ENCODE assay signal across 19 cellular contexts in the genomic region with DNA sequence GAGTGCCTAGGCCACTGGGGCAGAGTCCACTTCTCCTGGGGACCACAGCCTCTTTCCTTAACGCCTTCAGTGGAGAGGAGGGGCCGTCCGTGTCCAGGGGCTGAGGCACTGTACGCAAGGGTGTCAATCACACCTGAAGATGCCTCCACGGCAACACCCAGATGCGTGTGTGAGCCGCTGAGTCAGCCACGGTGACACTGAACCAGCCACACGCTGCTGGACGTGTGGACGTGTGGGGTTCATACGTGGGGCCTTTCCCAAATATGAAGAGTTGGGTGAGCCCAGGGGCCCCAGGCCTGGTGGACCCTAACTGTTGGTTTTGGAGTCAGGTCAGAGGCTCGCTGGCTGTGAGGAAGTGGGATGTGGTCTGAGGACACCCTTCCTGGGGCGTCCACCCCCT. TPM values are rescaled to one million over a fixed set of nuclear protein-coding genes. Genes with fewer than 3 reads are reported as not detected.
DNase-seq lines count a peak whose midpoint lies in the region; FAIRE-seq and TF ChIP-seq lines count a peak whose summit lies in the region.
"Had no signal": no experiment of that assay in that cellular context is flagged by ENCODE, and none has a peak within 500 bp of the region (broad histone marks: within the 10 kb centered on the region; RNA-seq: fewer than 3 reads in every experiment).

No MANE protein-coding gene starts in this region.

- H4K91ac ChIP-seq in H1 (replicated peaks; ENCODE audit: insufficient read length, low read length) (no peak overlapping the region), neuronal stem cell (ENCODE audit: low read depth, low read length, poor library complexity) (no peak overlapping the region)

- H3K18ac ChIP-seq in H1 (ENCODE audit: extremely low read depth, low read length), result no peak overlapping the region
- peak overlapping the region; percentile 53 for H3K18ac ChIP-seq in neuronal stem cell (ENCODE audit: low read length)

- no peak for TF ChIP-seq CTCF in H1 (IDR thresholded peaks at IDR 0.05; ENCODE audit: control extremely low read depth in 1 of 3, insufficient read depth in 1 of 3, low read depth in 1 of 3, low read length in 3 of 3)

- H3K27ac ChIP-seq in BLaER1 (no peak overlapping the region), H1 (ENCODE audit: low read depth, low read length) (no peak overlapping the region), neuronal stem cell (replicated peaks; ENCODE audit: low read length) (no peak overlapping the region)
- peak overlapping the region in 2 of 11 experiments; percentile 30 to 36; a peak in 1 of 22 replicates for H3K27ac ChIP-seq in BLaER1 treated with 17β-estradiol and CSF1 and Interleukin-3, amounts not matched to agents 10 nM and 100 nM

- TF ChIP-seq EP300 in H1 (IDR thresholded peaks at IDR 0.05; ENCODE audit: borderline replicate concordance in 1 of 2, low read depth in 2 of 2, low read length in 2 of 2), result no peak

- no peak overlapping the region for H4K5ac ChIP-seq in H1 (ENCODE audit: insufficient read length, low read depth, low read length)

- no peak for TF ChIP-seq RAD21 in H1 (IDR thresholded peaks at IDR 0.05 in 1 of 2, conservative IDR thresholded peaks at IDR 0.05 in 1 of 2; ENCODE audit: low read depth in 2 of 2, low read length in 2 of 2)

- H2BK12ac ChIP-seq in H1 (ENCODE audit: low read depth, low read length) (0 out of 2 replicates have a peak overlapping the region, but pooled peaks have one; percentile 27), neuronal stem cell (ENCODE audit: low read length) (no peak overlapping the region)

- H3K27me3 ChIP-seq in BLaER1, result peaks cover 9% of the 10 kb centered on the region; the same call in 1 of the 2 replicates
- H3K27me3 ChIP-seq in BLaER1 treated with 17β-estradiol and CSF1 and Interleukin-3, amounts not matched to agents 10 nM and 100 nM, result peaks cover 0 to 33% (median 5%) of the 10 kb centered on the region in 11 experiments; a peak in 7 of 22 replicates
- no peaks in the 10 kb centered on the region for H3K27me3 ChIP-seq in H1 (replicated peaks in 1 of 4; ENCODE audit: control insufficient read depth in 3 of 4, extremely low read depth in 1 of 4, insufficient read depth in 3 of 4, low read length in 3 of 4)
- no peaks in the 10 kb centered on the region for H3K27me3 ChIP-seq in neuronal stem cell (ENCODE audit: control insufficient read depth in 3 of 3, insufficient read depth in 3 of 3, low read depth in 1 of 3, low read length in 3 of 3)
- H3K27me3 ChIP-seq: BE2C had no signal

- H3K4me2 ChIP-seq in BLaER1 (peak overlapping the region; percentile 70), H1 (ENCODE audit: insufficient read depth in 1 of 2, low read depth in 2 of 2, low read length in 2 of 2) (no peak overlapping the region), neuronal stem cell (ENCODE audit: insufficient read depth, low read length, poor library complexity, severe bottlenecking) (no peak overlapping the region)
- H3K4me2 ChIP-seq in BLaER1 treated with 17β-estradiol and CSF1 and Interleukin-3, amounts not matched to agents 10 nM and 100 nM, result peak overlapping the region in 8 of 11 experiments; percentile 23 to 80 (median 66); a peak in 15 of 22 replicates

- H3K4me3 ChIP-seq in BLaER1 (no peak overlapping the region), H1 (ENCODE audit: extremely low read depth in 1 of 4, insufficient read depth in 2 of 4, low read depth in 3 of 4, low read length in 4 of 4) (no peak overlapping the region), neuronal stem cell (ENCODE audit: low read length in 2 of 2) (no peak overlapping the region)
- H3K4me3 ChIP-seq in BLaER1 treated with 17β-estradiol and CSF1 and Interleukin-3, amounts not matched to agents 10 nM and 100 nM, result no peak overlapping the region

- TF ChIP-seq POLR2A in H1 (IDR thresholded peaks at IDR 0.05; ENCODE audit: control extremely low read depth in 1 of 2, low read depth in 2 of 2, low read length in 2 of 2), result no peak

- DNase-seq in H1 (ENCODE audit: low read depth in 1 of 2, low spot score in 2 of 2) (no peak), neuronal stem cell (ENCODE audit: low spot score) (no peak), GM19238 (ENCODE audit: insufficient read length, low spot score) (no peak), LoVo (ENCODE audit: low spot score) (no peak), amniotic stem cell (lab: John Stamatoyannopoulos, UW) (no peak)
- DNase-seq: ACHN; CD4-positive, alpha-beta memory T cell; DMS153; DMS79; GDM1; GOT3; H9 had no signal

- peak overlapping the region; percentile 61; the same call in 1 of the 2 replicates for H2BK15ac ChIP-seq in H1 (ENCODE audit: low read length)
- no peak overlapping the region for H2BK15ac ChIP-seq in neuronal stem cell (ENCODE audit: low read length)

- no peak for FAIRE-seq in H1 (lab: Jason Lieb, UNC)
- FAIRE-seq: A204.1, GM12892, GM18507, HepG2 had no signal

- H3K56ac ChIP-seq in H1 (replicated peaks; ENCODE audit: insufficient read length, low read depth, low read length), result no peak overlapping the region

- H3K36me3 ChIP-seq in BLaER1 (peaks cover 3% of the 10 kb centered on the region; the same call in 1 of the 2 replicates), H1 (ENCODE audit: control insufficient read depth in 2 of 4, insufficient read depth in 4 of 4, low read length in 3 of 4) (no peaks in the 10 kb centered on the region), neuronal stem cell (replicated peaks in 1 of 2; ENCODE audit: control insufficient read depth in 2 of 2, insufficient read depth in 2 of 2, low read length in 2 of 2) (no peaks in the 10 kb centered on the region)
- H3K36me3 ChIP-seq in BLaER1 treated with 17β-estradiol and CSF1 and Interleukin-3, amounts not matched to agents 10 nM and 100 nM, result no peaks in the 10 kb centered on the region; a peak in 1 of 22 replicates
- H3K36me3 ChIP-seq: BE2C had no signal

- H3K23ac ChIP-seq in H1 (ENCODE audit: insufficient read length) (no peak overlapping the region), neuronal stem cell (ENCODE audit: low read depth, low read length, poor library complexity) (no peak overlapping the region)

- H2AK5ac ChIP-seq in H1 (ENCODE audit: low read depth, low read length) (no peak overlapping the region), neuronal stem cell (ENCODE audit: low read depth, low read length) (no peak overlapping the region)

- H4K20me1 ChIP-seq in BLaER1, result peaks cover 8% of the 10 kb centered on the region; the same call in 1 of the 2 replicates
- 0 out of 22 replicates have a peak, but pooled peaks cover 0 to 6% (median 0%) of the 10 kb centered on the region in 11 experiments for H4K20me1 ChIP-seq in BLaER1 treated with 17β-estradiol and CSF1 and Interleukin-3, amounts not matched to agents 10 nM and 100 nM
- H4K20me1 ChIP-seq in H1 (replicated peaks in 1 of 2; ENCODE audit: control insufficient read depth in 1 of 2, insufficient read depth in 2 of 2, low read length in 2 of 2), result peaks cover 0 to 2% of the 10 kb centered on the region in 2 experiments

- H3K9me3 ChIP-seq in BLaER1 (peaks cover 42% of the 10 kb centered on the region), H1 (ENCODE audit: insufficient read depth in 2 of 2, low read depth in 1 of 2, low read length in 1 of 2) (peaks cover 6 to 8% of the 10 kb centered on the region in 2 experiments; a peak in 2 of 4 replicates), neuronal stem cell (replicated peaks in 1 of 2; ENCODE audit: control insufficient read depth in 2 of 2, insufficient read depth in 1 of 2, low read depth in 1 of 2, low read length in 2 of 2) (peaks cover 13 to 15% of the 10 kb centered on the region in 2 donors)
- H3K9me3 ChIP-seq in BLaER1 treated with 17β-estradiol and CSF1 and Interleukin-3, amounts not matched to agents 10 nM and 100 nM (replicated peaks in 1 of 11), result peaks cover 41 to 74% (median 54%) of the 10 kb centered on the region in 11 experiments

- no peak overlapping the region for H3K9ac ChIP-seq in BLaER1
- 0 out of 22 replicates have a peak overlapping the region, but pooled peaks of 1 of the 11 experiments have one; percentile 4 for H3K9ac ChIP-seq in BLaER1 treated with 17β-estradiol and CSF1 and Interleukin-3, amounts not matched to agents 10 nM and 100 nM
- H3K9ac ChIP-seq in H1 (replicated peaks in 1 of 4; ENCODE audit: extremely low read depth in 1 of 4, low read depth in 3 of 4, low read length in 3 of 4), result no peak overlapping the region
- no peak overlapping the region for H3K9ac ChIP-seq in neuronal stem cell (ENCODE audit: low read depth, low read length, poor library complexity)

- H3K4me1 ChIP-seq in BLaER1 (peaks cover 31% of the 10 kb centered on the region), H1 (replicated peaks in 1 of 4; ENCODE audit: control insufficient read depth in 3 of 4, insufficient read depth in 4 of 4, low read length in 3 of 4) (no peaks in the 10 kb centered on the region), neuronal stem cell (ENCODE audit: control insufficient read depth in 2 of 2, insufficient read depth in 1 of 2, low read depth in 1 of 2, low read length in 2 of 2) (no peaks in the 10 kb centered on the region)
- peaks cover 0 to 26% (median 16%) of the 10 kb centered on the region in 10 experiments; a peak in 16 of 20 replicates for H3K4me1 ChIP-seq in BLaER1 treated with 17β-estradiol and CSF1 and Interleukin-3, amounts not matched to agents 10 nM and 100 nM
- H3K4me1 ChIP-seq: BE2C had no signal

- no peak overlapping the region for H3K14ac ChIP-seq in H1 (ENCODE audit: insufficient read length)
- H3K14ac ChIP-seq in neuronal stem cell (ENCODE audit: low read length), result no peak overlapping the region

- H3K23me2 ChIP-seq in H1 (ENCODE audit: low read depth, low read length), result no peaks in the 10 kb centered on the region

- H2BK120ac ChIP-seq in H1 (replicated peaks; ENCODE audit: low read depth, low read length) (no peak overlapping the region), neuronal stem cell (ENCODE audit: low read depth, low read length) (no peak overlapping the region)

- 89% methylated on average over 14 of the region's 14 CpGs; no CpG with 5 or more reads in 1 of the 2 experiments for whole genome bisulfite sequencing in H1 (ENCODE audit: extremely low coverage in 1 of 2, insufficient coverage in 1 of 2, insufficient read length in 1 of 2, insufficient replicate concordance in 2 of 2, low coverage in 1 of 2, low lambda C conversion rate in 2 of 2, missing lambda C conversion rate in 1 of 2), 2 experiments
- WGBS in neuronal stem cell (ENCODE audit: extremely low coverage in 2 of 2, insufficient read length in 2 of 2, insufficient replicate concordance in 1 of 2), 2 donors, result no CpG with 5 or more reads among the region's 14 CpGs

- POLR2A ChIA-PET in H1 (lab: Charles Lee; ENCODE audit: partially characterized antibody), result no interaction called here

- no peak overlapping the region for H2AFZ ChIP-seq in H1 (ENCODE audit: low read length)
- H2AFZ ChIP-seq in neuronal stem cell (ENCODE audit: low read length), result no peak overlapping the region

- H4K8ac ChIP-seq in H1 (ENCODE audit: extremely low read depth, insufficient read depth, low read length), result no peak overlapping the region
- H4K8ac ChIP-seq in neuronal stem cell (ENCODE audit: low read depth, low read length), result no peak overlapping the region

- H2BK20ac ChIP-seq in H1 (ENCODE audit: low read length), result 0 out of 2 replicates have a peak overlapping the region, but pooled peaks have one; percentile 10

- H2BK5ac ChIP-seq in H1 (ENCODE audit: low read depth, low read length) (no peak overlapping the region), neuronal stem cell (ENCODE audit: low read length) (no peak overlapping the region)

- CTCF ChIA-PET in H1 (lab: Charles Lee; ENCODE audit: partially characterized antibody), result interaction anchor here (1.4 kb wide), 1 partner anchor 12 kb away, joined by 3 read pairs; no protein-coding TSS in a partner anchor

- H3K79me1 ChIP-seq in H1 (ENCODE audit: low read depth, low read length) (no peaks in the 10 kb centered on the region), neuronal stem cell (ENCODE audit: low read depth, low read length) (peaks cover 3% of the 10 kb centered on the region)

- no peak overlapping the region for H3K4ac ChIP-seq in H1 (replicated peaks; ENCODE audit: insufficient read length, low read depth, low read length)
- H3K4ac ChIP-seq in neuronal stem cell (ENCODE audit: low read length), result no peak overlapping the region

- no peaks in the 10 kb centered on the region for H3K79me2 ChIP-seq in H1 (ENCODE audit: control insufficient read depth in 1 of 2, insufficient read depth in 2 of 2, low read length in 2 of 2)

RNA-seq across cellular contexts. Expression of a gene that starts 51.6 kb away (rescaled TPM):
- total RNA-seq in H1 (2021; fragmentation: NEBNext Ultra II Directional; extraction: Animal tissue kit (Norgen Biotek cat#: 25700)), result 2.7 and 4.4 TPM in 2 replicates
- 3.4 and 5.0 TPM in 2 replicates for polyA plus RNA-seq in H1 (2011; rRNA removed)
- polyA plus RNA-seq in H1 (2011; cell fraction: cytosol; rRNA removed), result 4.2 TPM
- polyA plus RNA-seq in H1 (2011; cell fraction: nucleus; rRNA removed), result 7.2 TPM
- 3.0 to 4.2 TPM (median 3.7 TPM) in 4 replicates for polyA plus RNA-seq in H1 (2012, experiment 1 of 2)
- 1.4 TPM for polyA plus RNA-seq in H1 (2012, experiment 2 of 2)
- polyA plus RNA-seq in H1 (2013, experiment 1 of 2), result 1.6 TPM
- 2.3 TPM for polyA plus RNA-seq in H1 (2013, experiment 2 of 2)
- 0.50 and 1.6 TPM in 2 replicates for polyA minus RNA-seq in H1 (2011; rRNA and poly(A)+ RNA removed)
- polyA minus RNA-seq in H1 (2011; cell fraction: cytosol; rRNA and poly(A)+ RNA removed), result 2.0 TPM
- 2.2 TPM for polyA minus RNA-seq in H1 (2011; cell fraction: nucleus; rRNA and poly(A)+ RNA removed)
- polyA plus RNA-seq in neuronal stem cell (2013, experiment 1 of 2), result 2.5 TPM
- polyA plus RNA-seq in neuronal stem cell (2013, experiment 2 of 2), result 2.2 TPM
- total RNA-seq: HepG2 had no signal
- polyA plus RNA-seq: HepG2 had no signal

RNA-seq across cellular contexts. Expression of a gene that starts 53.2 kb away (rescaled TPM):
- 18.4 and 18.6 TPM in 2 replicates for total RNA-seq in H1 (2021; fragmentation: NEBNext Ultra II Directional; extraction: Animal tissue kit (Norgen Biotek cat#: 25700))
- polyA plus RNA-seq in H1 (2011; rRNA removed), result 31.0 and 37.3 TPM in 2 replicates
- polyA plus RNA-seq in H1 (2011; cell fraction: cytosol; rRNA removed), result 33.1 TPM
- polyA plus RNA-seq in H1 (2011; cell fraction: nucleus; rRNA removed), result 60.3 TPM
- polyA plus RNA-seq in H1 (2012, experiment 1 of 2), result 17.9 to 34.8 TPM (median 30.9 TPM) in 4 replicates
- polyA plus RNA-seq in H1 (2012, experiment 2 of 2), result 18.3 TPM
- polyA plus RNA-seq in H1 (2013, experiment 1 of 2), result 11.4 TPM
- 10.5 TPM for polyA plus RNA-seq in H1 (2013, experiment 2 of 2)
- 6.4 and 7.4 TPM in 2 replicates for polyA minus RNA-seq in H1 (2011; rRNA and poly(A)+ RNA removed)
- polyA minus RNA-seq in H1 (2011; cell fraction: cytosol; rRNA and poly(A)+ RNA removed), result 11.8 TPM
- 13.8 TPM for polyA minus RNA-seq in H1 (2011; cell fraction: nucleus; rRNA and poly(A)+ RNA removed)
- 34.2 TPM for polyA plus RNA-seq in neuronal stem cell (2013, experiment 1 of 2)
- polyA plus RNA-seq in neuronal stem cell (2013, experiment 2 of 2), result 33.8 TPM

Comparison
In these comparisons a context has a peak if more than half of its experiments do, and no peak if none do; other contexts are left out.
1. H3K4me2 ChIP-seq: peak in BLaER1 (single experiment) and BLaER1 treated with 17β-estradiol and CSF1 and Interleukin-3, amounts not matched to agents 10 nM and 100 nM (8 of 11); none in H1 (0 of 2) and neuronal stem cell (single experiment).